In genomic region chr17:4709794-4710692, GRCh38 we compare ENCODE assay signal across 1 cellular context.
TF ChIP-seq lines count a peak whose summit lies in the region.

Gene ARRB2, plus strand, starts transcription at chr17:4710632. Its CDS starts 90 bp downstream, at chr17:4710722.

TF ChIP-seq in H1, 55 proteins besides CTCF, POLR2A, EP300 and RAD21:
- TF ChIP-seq KDM4A (IDR thresholded peaks at IDR 0.05; ENCODE audit: low read depth, low read length, severe bottlenecking) = peak; percentile 82
- 0 out of 2 replicates have a peak, but pooled peaks have one; percentile 16 for TF ChIP-seq TEAD4 (IDR thresholded peaks at IDR 0.05; ENCODE audit: low read depth, low read length)
- TF ChIP-seq, protein P1, sequence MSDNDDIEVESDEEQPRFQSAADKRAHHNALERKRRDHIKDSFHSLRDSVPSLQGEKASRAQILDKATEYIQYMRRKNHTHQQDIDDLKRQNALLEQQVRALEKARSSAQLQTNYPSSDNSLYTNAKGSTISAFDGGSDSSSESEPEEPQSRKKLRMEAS (IDR thresholded peaks at IDR 0.05) = peak; percentile 66
- peak; percentile 77 for TF ChIP-seq BACH1 (IDR thresholded peaks at IDR 0.05; ENCODE audit: low read length)
- TF ChIP-seq, protein P2, sequence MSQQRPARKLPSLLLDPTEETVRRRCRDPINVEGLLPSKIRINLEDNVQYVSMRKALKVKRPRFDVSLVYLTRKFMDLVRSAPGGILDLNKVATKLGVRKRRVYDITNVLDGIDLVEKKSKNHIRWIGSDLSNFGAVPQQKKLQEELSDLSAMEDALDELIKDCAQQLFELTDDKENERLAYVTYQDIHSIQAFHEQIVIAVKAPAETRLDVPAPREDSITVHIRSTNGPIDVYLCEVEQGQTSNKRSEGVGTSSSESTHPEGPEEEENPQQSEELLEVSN (IDR thresholded peaks at IDR 0.05) = peak; percentile 64
- TF ChIP-seq TAF7 (optimal IDR thresholded peaks at IDR 0.05; ENCODE audit: borderline replicate concordance, low read depth, low read length) = no peak
- TF ChIP-seq TBP (IDR thresholded peaks at IDR 0.05; ENCODE audit: low read depth, low read length) = no peak
- peak; percentile 58; the same call in 1 of the 2 replicates for TF ChIP-seq PHF8 (conservative IDR thresholded peaks at IDR 0.05; ENCODE audit: low read depth, low read length)
- no peak for TF ChIP-seq RXRA (IDR thresholded peaks at IDR 0.05; ENCODE audit: insufficient read depth, low read depth, low read length)
- peak; percentile 30; the same call in 1 of the 2 replicates for TF ChIP-seq TAF1 (IDR thresholded peaks at IDR 0.05; ENCODE audit: low read depth, low read length)
- no peak for TF ChIP-seq RBBP5 (IDR thresholded peaks at IDR 0.05; ENCODE audit: borderline replicate concordance, low read depth, low read length)
- TF ChIP-seq BRCA1 (IDR thresholded peaks at IDR 0.05; ENCODE audit: low read depth, low read length) = no peak
- peak; percentile 10; the same call in 1 of the 2 replicates for TF ChIP-seq CREB1 (IDR thresholded peaks at IDR 0.05)
- TF ChIP-seq NANOG (IDR thresholded peaks at IDR 0.05; ENCODE audit: insufficient read depth, low read depth, low read length, poor library complexity, severe bottlenecking) = no peak
- no peak for TF ChIP-seq MAFK (IDR thresholded peaks at IDR 0.05; ENCODE audit: low read depth, low read length)
- TF ChIP-seq SP2 (IDR thresholded peaks at IDR 0.05; ENCODE audit: low read length) = peak; percentile 10; the same call in 1 of the 2 replicates
- no peak for TF ChIP-seq ATF3 (IDR thresholded peaks at IDR 0.05; ENCODE audit: insufficient read depth, low read depth, low read length)
- TF ChIP-seq SP1 (IDR thresholded peaks at IDR 0.05; ENCODE audit: low read depth, low read length) = peak; percentile 63; the same call in 1 of the 2 replicates
- 0 out of 2 replicates have a peak, but pooled peaks have one; percentile 1 for TF ChIP-seq EGR1 (IDR thresholded peaks at IDR 0.05; ENCODE audit: borderline replicate concordance, low read depth, low read length)
- TF ChIP-seq FOSL1 (IDR thresholded peaks at IDR 0.05; ENCODE audit: insufficient read depth, low read depth, low read length) = no peak
- TF ChIP-seq POLR2AphosphoS5 (IDR thresholded peaks at IDR 0.05; ENCODE audit: low read depth, low read length) = peak; percentile 50; the same call in 1 of the 2 replicates
- TF ChIP-seq EZH2 (IDR thresholded peaks at IDR 0.05; ENCODE audit: low read depth, low read length, severe bottlenecking) = no peak
- TF ChIP-seq NRF1 (IDR thresholded peaks at IDR 0.05; ENCODE audit: low read depth, low read length) = peak; percentile 69
- TF ChIP-seq SP4 (IDR thresholded peaks at IDR 0.05; ENCODE audit: low read length) = no peak
